14 cellular contexts compared by ENCODE assay signal in the genomic region with DNA sequence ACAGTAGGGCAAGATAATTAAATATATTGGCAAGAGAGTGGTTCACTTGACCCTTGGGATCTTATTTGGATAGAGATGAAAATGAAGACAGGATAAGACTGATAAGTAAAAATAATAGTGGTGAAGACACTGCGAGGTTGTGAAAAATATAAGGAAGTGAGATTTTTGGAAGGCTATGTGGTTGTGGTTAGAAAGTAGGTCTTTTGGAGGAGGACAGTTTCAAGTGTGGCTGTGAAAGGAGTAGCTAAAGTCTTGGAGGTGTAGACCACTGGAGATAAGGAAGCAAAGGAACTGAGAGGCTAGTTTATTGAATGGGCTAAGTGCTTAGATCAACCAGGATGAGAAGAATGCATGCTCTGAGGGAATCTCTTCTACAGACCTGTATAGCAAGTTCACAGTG. TPM values are rescaled to one million over a fixed set of nuclear protein-coding genes. Genes with fewer than 3 reads are reported as not detected.
DNase-seq lines count a peak whose midpoint lies in the region; ATAC-seq and TF ChIP-seq lines count a peak whose summit lies in the region.
"Had no signal": no experiment of that assay in that cellular context is flagged by ENCODE, and none has a peak within 500 bp of the region (broad histone marks: within the 10 kb centered on the region; RNA-seq: fewer than 3 reads in every experiment).

No MANE protein-coding gene starts in this region.

- intact Hi-C loops in OCI-LY7 (cut with micrococcal nuclease; ENCODE audit: unreplicated experiment) (no loop called here), sciatic nerve (cut with DNase I) (no loop called here)

- DNase-seq in CD1c-positive myeloid dendritic cell (ENCODE audit: extremely low spot score) (peak; percentile 45), OCI-LY7 (ENCODE audit: low spot score) (peak; percentile 11), sciatic nerve (ENCODE audit: low spot score) (no peak), NCI-H82 treated with DMSO at 0.1 percent for 48 hours (lab: John Stamatoyannopoulos, UW; ENCODE audit: unreplicated experiment) (no peak), DMS153 treated with DMSO at 0.1 percent for 48 hours (lab: John Stamatoyannopoulos, UW; ENCODE audit: unreplicated experiment) (no peak), GM23248 (no peak)
- DNase-seq: activated naive CD8-positive, alpha-beta T cell treated with anti-CD3 and anti-CD28 coated beads, Interleukin-2, amount 50 U/mL, for 24 hours; mucosa of descending colon; NCI-H446; WERI-Rb-1 had no signal

- H3K36me3 ChIP-seq in OCI-LY7 (ENCODE audit: insufficient read depth, low read length) (peaks cover 38% of the 10 kb centered on the region), GM23248 (ENCODE audit: low read depth) (no peaks in the 10 kb centered on the region; the same call in 1 of the 2 replicates)

- H3K27ac ChIP-seq in OCI-LY7 (ENCODE audit: low read depth, low read length, poor library complexity, severe bottlenecking) (no peak overlapping the region), GM23248 (no peak overlapping the region)
- H3K27ac ChIP-seq: A549, vagina, WERI-Rb-1 had no signal

- POLR2A ChIA-PET in OCI-LY7 (lab: Charles Lee), result no interaction called here

- TF ChIP-seq CTCF in OCI-LY7 (conservative IDR thresholded peaks at IDR 0.05; ENCODE audit: low read length), result no peak

- BruUV-seq in OCI-LY7 (replicated peaks; lab: Mats Ljungman, UMichigan), result no TSS peak

- H3K9me3 ChIP-seq in OCI-LY7 (ENCODE audit: low read length) (no peaks in the 10 kb centered on the region), GM23248 (ENCODE audit: low read depth) (no peaks in the 10 kb centered on the region)
- H3K9me3 ChIP-seq: A549, mucosa of descending colon, vagina had no signal

- no peak overlapping the region for H3K9ac ChIP-seq in GM23248

- WGBS in GM23248 (ENCODE audit: low coverage in 1 of 2, low lambda C conversion rate in 2 of 2, missing lambda C conversion rate in 2 of 2), 2 experiments, result 100% methylated on average over 1 of the region's 1 CpG

- H3K79me2 ChIP-seq in OCI-LY7 (ENCODE audit: insufficient read depth, low read depth, low read length) (no peaks in the 10 kb centered on the region), GM23248 (ENCODE audit: insufficient read depth) (peaks cover 44% of the 10 kb centered on the region)

- H4K20me1 ChIP-seq in OCI-LY7 (ENCODE audit: insufficient read depth, low read length), result 0 out of 2 replicates have a peak, but pooled peaks cover 5% of the 10 kb centered on the region
- H4K20me1 ChIP-seq in GM23248 (ENCODE audit: insufficient read depth), result no peaks in the 10 kb centered on the region

- ATAC-seq in GM21390 (IDR thresholded peaks at IDR 0.05; ENCODE audit: unreplicated experiment), result peak; percentile 77
- ATAC-seq in HG03175 (IDR thresholded peaks at IDR 0.05; ENCODE audit: unreplicated experiment), result peak; percentile 68
- no peak for ATAC-seq in sciatic nerve
- ATAC-seq: A549; activated naive CD8-positive, alpha-beta T cell treated with anti-CD3 and anti-CD28 coated beads, Interleukin-2, amount 50 U/mL, for 24 hours; mucosa of descending colon had no signal

- H3F3A ChIP-seq in GM23248 (ENCODE audit: insufficient read depth), result no peaks in the 10 kb centered on the region

- H3K9me2 ChIP-seq in OCI-LY7 (ENCODE audit: insufficient read depth, low read length) (no peaks in the 10 kb centered on the region), GM23248 (ENCODE audit: insufficient read depth) (no peaks in the 10 kb centered on the region)

- no peaks in the 10 kb centered on the region for H3K27me3 ChIP-seq in GM23248 (replicated peaks; ENCODE audit: insufficient read depth)
- H3K27me3 ChIP-seq: vagina had no signal

- H3K4me2 ChIP-seq in OCI-LY7 (ENCODE audit: low read length) (no peak overlapping the region), GM23248 (ENCODE audit: unreplicated experiment) (no peak overlapping the region)
- H3K4me2 ChIP-seq: A549 had no signal

- no peak overlapping the region for H3K4me3 ChIP-seq in OCI-LY7 (ENCODE audit: low read depth, low read length, poor library complexity, severe bottlenecking)
- H3K4me3 ChIP-seq in GM23248, result no peak overlapping the region
- H3K4me3 ChIP-seq: A549, mucosa of descending colon, vagina had no signal

- no peak overlapping the region for H2AFZ ChIP-seq in OCI-LY7 (ENCODE audit: low read length)
- H2AFZ ChIP-seq in GM23248, result no peak overlapping the region

- CTCF ChIA-PET in OCI-LY7 (lab: Charles Lee; ENCODE audit: unreplicated experiment), result interaction anchor here (0.6 kb wide), 1 partner anchor 9 kb away, joined by 3 read pairs; no protein-coding TSS in a partner anchor

- H3K4me1 ChIP-seq in OCI-LY7 (ENCODE audit: insufficient read depth, low read length, poor library complexity, severe bottlenecking) (peaks cover 10% of the 10 kb centered on the region), GM23248 (ENCODE audit: insufficient read depth) (no peaks in the 10 kb centered on the region)
- H3K4me1 ChIP-seq: A549, vagina had no signal

- in situ Hi-C loops in GM23248 (cut with MboI), result no loop called here

RNA-seq across cellular contexts. Expression of a gene that starts 11.2 kb away (rescaled TPM):
- total RNA-seq in OCI-LY7 (2014; rRNA removed; shearing (Covaris generic)), result 18.9 and 24.9 TPM in 2 replicates
- total RNA-seq in OCI-LY7 (2022) (20.1 and 25.8 TPM in 2 replicates), sciatic nerve (33.6 TPM)
- 29.7 and 47.8 TPM in 2 replicates for total RNA-seq in GM23248 (2014; rRNA removed; shearing (Covaris generic))
- 12.4 and 13.3 TPM in 2 replicates for polyA plus RNA-seq in GM23248 (2016; fragmentation: Nextera tagmentation; extraction: Ambion mirVana)

RNA-seq across cellular contexts. Expression of a gene that starts 42.2 kb away (rescaled TPM):
- 0.33 TPM in 1 of 2 replicates, not detected in the other for total RNA-seq in OCI-LY7 (2014; rRNA removed; shearing (Covaris generic))
- total RNA-seq in OCI-LY7 (2022) (0.28 TPM in 1 of 2 replicates, not detected in the other), sciatic nerve (182 TPM)
- not detected in 2 replicates for total RNA-seq in GM23248 (2014; rRNA removed; shearing (Covaris generic))
- not detected in 2 replicates for polyA plus RNA-seq in GM23248 (2016; fragmentation: Nextera tagmentation; extraction: Ambion mirVana)

Comparison
In these comparisons a context has a peak if more than half of its experiments do, and no peak if none do; other contexts are left out.
1. DNase-seq: peak in CD1c-positive myeloid dendritic cell (single experiment) and OCI-LY7 (single experiment); none in sciatic nerve (single experiment), NCI-H82 treated with DMSO at 0.1 percent for 48 hours (single experiment), DMS153 treated with DMSO at 0.1 percent for 48 hours (single experiment) and GM23248 (single experiment).
2. RNA of a gene that starts 42.2 kb away (total RNA-seq): 182 TPM in sciatic nerve (single experiment); 0.28 to 0.33 TPM in OCI-LY7 and not detected in GM23248; every median in the first group is over 100 times any median in the second.